Comparison of ENCODE assay signal across 2 cellular contexts in the genomic region with DNA sequence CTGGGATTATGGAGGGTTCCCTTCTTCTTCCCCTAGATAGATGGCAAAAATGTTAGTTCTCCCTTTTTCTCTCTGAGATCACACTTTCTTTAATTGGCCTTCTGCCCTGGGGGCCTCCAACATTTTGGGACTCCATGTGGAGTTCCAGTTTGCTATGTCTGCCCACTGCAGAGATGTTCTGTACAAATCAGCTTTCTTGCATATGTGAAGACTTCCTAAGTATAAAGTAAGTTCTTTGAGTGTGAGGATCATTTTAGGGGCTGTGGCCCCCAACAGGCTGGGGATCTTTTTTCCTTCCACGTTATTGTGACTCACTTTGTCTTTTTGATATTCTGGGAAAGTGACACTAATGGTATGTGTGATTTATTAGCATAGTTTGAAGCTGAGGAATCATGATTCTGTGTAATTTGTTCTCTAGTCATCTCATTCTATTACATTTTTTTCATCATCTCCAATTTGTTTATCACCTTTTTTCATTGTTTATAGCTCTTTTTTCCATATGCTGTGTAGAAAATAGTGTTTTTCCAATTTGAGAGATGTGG.
A peak's percentile ranks its signal among the peaks of the same experiment; 100 is the strongest.
TF ChIP-seq lines count a peak whose summit lies in the region.

No MANE protein-coding gene starts in this region.

TF ChIP-seq in HEK293, 187 proteins besides CTCF, POLR2A, EP300 and RAD21 (continued from another document):
- TF ChIP-seq, protein P1, sequence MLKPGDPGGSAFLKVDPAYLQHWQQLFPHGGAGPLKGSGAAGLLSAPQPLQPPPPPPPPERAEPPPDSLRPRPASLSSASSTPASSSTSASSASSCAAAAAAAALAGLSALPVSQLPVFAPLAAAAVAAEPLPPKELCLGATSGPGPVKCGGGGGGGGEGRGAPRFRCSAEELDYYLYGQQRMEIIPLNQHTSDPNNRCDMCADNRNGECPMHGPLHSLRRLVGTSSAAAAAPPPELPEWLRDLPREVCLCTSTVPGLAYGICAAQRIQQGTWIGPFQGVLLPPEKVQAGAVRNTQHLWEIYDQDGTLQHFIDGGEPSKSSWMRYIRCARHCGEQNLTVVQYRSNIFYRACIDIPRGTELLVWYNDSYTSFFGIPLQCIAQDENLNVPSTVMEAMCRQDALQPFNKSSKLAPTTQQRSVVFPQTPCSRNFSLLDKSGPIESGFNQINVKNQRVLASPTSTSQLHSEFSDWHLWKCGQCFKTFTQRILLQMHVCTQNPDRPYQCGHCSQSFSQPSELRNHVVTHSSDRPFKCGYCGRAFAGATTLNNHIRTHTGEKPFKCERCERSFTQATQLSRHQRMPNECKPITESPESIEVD (tag by site-specific recombination; IDR thresholded peaks at IDR 0.05) = peak; percentile 49
- TF ChIP-seq, protein P2, sequence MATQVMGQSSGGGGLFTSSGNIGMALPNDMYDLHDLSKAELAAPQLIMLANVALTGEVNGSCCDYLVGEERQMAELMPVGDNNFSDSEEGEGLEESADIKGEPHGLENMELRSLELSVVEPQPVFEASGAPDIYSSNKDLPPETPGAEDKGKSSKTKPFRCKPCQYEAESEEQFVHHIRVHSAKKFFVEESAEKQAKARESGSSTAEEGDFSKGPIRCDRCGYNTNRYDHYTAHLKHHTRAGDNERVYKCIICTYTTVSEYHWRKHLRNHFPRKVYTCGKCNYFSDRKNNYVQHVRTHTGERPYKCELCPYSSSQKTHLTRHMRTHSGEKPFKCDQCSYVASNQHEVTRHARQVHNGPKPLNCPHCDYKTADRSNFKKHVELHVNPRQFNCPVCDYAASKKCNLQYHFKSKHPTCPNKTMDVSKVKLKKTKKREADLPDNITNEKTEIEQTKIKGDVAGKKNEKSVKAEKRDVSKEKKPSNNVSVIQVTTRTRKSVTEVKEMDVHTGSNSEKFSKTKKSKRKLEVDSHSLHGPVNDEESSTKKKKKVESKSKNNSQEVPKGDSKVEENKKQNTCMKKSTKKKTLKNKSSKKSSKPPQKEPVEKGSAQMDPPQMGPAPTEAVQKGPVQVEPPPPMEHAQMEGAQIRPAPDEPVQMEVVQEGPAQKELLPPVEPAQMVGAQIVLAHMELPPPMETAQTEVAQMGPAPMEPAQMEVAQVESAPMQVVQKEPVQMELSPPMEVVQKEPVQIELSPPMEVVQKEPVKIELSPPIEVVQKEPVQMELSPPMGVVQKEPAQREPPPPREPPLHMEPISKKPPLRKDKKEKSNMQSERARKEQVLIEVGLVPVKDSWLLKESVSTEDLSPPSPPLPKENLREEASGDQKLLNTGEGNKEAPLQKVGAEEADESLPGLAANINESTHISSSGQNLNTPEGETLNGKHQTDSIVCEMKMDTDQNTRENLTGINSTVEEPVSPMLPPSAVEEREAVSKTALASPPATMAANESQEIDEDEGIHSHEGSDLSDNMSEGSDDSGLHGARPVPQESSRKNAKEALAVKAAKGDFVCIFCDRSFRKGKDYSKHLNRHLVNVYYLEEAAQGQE (tag by site-specific recombination; IDR thresholded peaks at IDR 0.05) = no peak
- TF ChIP-seq HOXA7 (CRISPR knock-in tag; IDR thresholded peaks at IDR 0.05; ENCODE audit: borderline replicate concordance) (no peak), ZNF174 (tag by site-specific recombination; IDR thresholded peaks at IDR 0.05) (no peak)
- TF ChIP-seq, protein P3, sequence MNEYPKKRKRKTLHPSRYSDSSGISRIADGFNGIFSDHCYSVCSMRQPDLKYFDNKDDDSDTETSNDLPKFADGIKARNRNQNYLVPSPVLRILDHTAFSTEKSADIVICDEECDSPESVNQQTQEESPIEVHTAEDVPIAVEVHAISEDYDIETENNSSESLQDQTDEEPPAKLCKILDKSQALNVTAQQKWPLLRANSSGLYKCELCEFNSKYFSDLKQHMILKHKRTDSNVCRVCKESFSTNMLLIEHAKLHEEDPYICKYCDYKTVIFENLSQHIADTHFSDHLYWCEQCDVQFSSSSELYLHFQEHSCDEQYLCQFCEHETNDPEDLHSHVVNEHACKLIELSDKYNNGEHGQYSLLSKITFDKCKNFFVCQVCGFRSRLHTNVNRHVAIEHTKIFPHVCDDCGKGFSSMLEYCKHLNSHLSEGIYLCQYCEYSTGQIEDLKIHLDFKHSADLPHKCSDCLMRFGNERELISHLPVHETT (tag by site-specific recombination; IDR thresholded peaks at IDR 0.05) = no peak

TF ChIP-seq in SK-N-SH, 30 proteins besides CTCF, POLR2A, EP300 and RAD21 (continued from another document):
- TF ChIP-seq, protein P4, sequence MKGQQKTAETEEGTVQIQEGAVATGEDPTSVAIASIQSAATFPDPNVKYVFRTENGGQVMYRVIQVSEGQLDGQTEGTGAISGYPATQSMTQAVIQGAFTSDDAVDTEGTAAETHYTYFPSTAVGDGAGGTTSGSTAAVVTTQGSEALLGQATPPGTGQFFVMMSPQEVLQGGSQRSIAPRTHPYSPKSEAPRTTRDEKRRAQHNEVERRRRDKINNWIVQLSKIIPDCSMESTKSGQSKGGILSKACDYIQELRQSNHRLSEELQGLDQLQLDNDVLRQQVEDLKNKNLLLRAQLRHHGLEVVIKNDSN (IDR thresholded peaks at IDR 0.05; ENCODE audit: borderline replicate concordance, low read depth) = no peak
- TF ChIP-seq NRF1 (IDR thresholded peaks at IDR 0.05; ENCODE audit: low read depth, low read length) (no peak), FOSL2 (IDR thresholded peaks at IDR 0.05; ENCODE audit: borderline replicate concordance, low read depth) (peak; percentile 82), SIN3A (IDR thresholded peaks at IDR 0.05; ENCODE audit: borderline replicate concordance, low read depth, low read length) (no peak), POLR2AphosphoS5 (IDR thresholded peaks at IDR 0.05; ENCODE audit: low read depth, low read length) (no peak; the same call in 1 of the 2 replicates), MEF2A (IDR thresholded peaks at IDR 0.05; ENCODE audit: borderline replicate concordance, low read depth) (0 out of 2 replicates have a peak, but pooled peaks have one; percentile 44)
- TF ChIP-seq, protein P5, sequence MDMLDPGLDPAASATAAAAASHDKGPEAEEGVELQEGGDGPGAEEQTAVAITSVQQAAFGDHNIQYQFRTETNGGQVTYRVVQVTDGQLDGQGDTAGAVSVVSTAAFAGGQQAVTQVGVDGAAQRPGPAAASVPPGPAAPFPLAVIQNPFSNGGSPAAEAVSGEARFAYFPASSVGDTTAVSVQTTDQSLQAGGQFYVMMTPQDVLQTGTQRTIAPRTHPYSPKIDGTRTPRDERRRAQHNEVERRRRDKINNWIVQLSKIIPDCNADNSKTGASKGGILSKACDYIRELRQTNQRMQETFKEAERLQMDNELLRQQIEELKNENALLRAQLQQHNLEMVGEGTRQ (IDR thresholded peaks at IDR 0.05; ENCODE audit: borderline replicate concordance, low read depth, low read length) = no peak
- TF ChIP-seq, protein P6, sequence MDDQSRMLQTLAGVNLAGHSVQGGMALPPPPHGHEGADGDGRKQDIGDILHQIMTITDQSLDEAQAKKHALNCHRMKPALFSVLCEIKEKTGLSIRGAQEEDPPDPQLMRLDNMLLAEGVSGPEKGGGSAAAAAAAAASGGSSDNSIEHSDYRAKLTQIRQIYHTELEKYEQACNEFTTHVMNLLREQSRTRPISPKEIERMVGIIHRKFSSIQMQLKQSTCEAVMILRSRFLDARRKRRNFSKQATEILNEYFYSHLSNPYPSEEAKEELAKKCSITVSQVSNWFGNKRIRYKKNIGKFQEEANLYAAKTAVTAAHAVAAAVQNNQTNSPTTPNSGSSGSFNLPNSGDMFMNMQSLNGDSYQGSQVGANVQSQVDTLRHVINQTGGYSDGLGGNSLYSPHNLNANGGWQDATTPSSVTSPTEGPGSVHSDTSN (IDR thresholded peaks at IDR 0.05) = peak; percentile 94
